1 cellular context compared by ENCODE assay signal in genomic region chr2:233453111-233453915, GRCh38.
TF ChIP-seq lines count a peak whose summit lies in the region.

No MANE protein-coding gene starts in this region.

TF ChIP-seq in SK-N-SH, 30 proteins besides CTCF, POLR2A, EP300 and RAD21 (continued from another document):
- no peak for TF ChIP-seq IRF3 (IDR thresholded peaks at IDR 0.05; ENCODE audit: low read depth, low read length)
- no peak for TF ChIP-seq MXI1 (IDR thresholded peaks at IDR 0.05; ENCODE audit: low read depth, low read length)
- no peak for TF ChIP-seq MAX (IDR thresholded peaks at IDR 0.05; ENCODE audit: low read depth)
TF ChIP-seq in SK-N-SH: peak in this region for 0.
